Comparison of ENCODE assay signal across 20 cellular contexts in the genomic region with DNA sequence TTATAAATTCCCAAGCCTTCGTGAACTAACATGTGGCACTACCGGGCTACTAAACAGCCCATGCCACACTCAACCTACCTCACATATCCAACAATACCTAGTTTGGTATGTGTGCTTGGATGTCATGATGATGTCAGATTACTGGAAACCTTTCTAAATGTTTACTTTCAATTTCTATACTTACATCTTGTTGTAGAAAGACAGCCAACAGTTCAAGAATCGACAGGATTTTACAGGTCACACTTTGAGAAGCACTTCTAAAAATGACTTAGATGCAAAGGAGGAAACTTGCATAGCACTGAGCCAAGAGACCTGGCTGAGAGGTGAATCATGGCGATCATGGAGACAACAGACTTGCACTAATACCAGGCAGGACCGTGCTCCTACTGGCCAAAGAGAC.
"Had no signal": no experiment of that assay in that cellular context is flagged by ENCODE, and none has a peak within 500 bp of the region (broad histone marks: within the 10 kb centered on the region; RNA-seq: fewer than 3 reads in every experiment).

No MANE protein-coding gene starts in this region.

- H3K9me3 ChIP-seq: colonic mucosa, thyroid gland had no signal

- H3K27ac ChIP-seq: colonic mucosa, thyroid gland, VCaP had no signal

- H3K27me3 ChIP-seq: colonic mucosa, thyroid gland had no signal

- H3K4me3 ChIP-seq: colonic mucosa, thyroid gland had no signal

- ATAC-seq: left ventricle myocardium superior had no signal

- DNase-seq: activated CD4-positive, alpha-beta T cell treated with anti-CD3 and anti-CD28 coated beads, Interleukin-2, amount 50 U/mL, for 4 hours; activated CD4-positive, CD25-positive, alpha-beta regulatory T cell treated with anti-CD3 and anti-CD28 coated beads, Interleukin-2, amount 50 U/mL, for 72 hours; activated naive CD4-positive, alpha-beta T cell; activated naive CD8-positive, alpha-beta T cell treated with anti-CD3 and anti-CD28 coated beads for 36 hours; amniotic stem cell; central memory CD4-positive, alpha-beta T cell; colonic mucosa; endodermal cell; erythroblast; foreskin fibroblast; glutamatergic neuron; hippocampal formation; left ventricle myocardium superior; occipital lobe; posterior cingulate gyrus; stimulated activated CD4-positive, alpha-beta T cell treated with anti-CD3 and anti-CD28 coated beads, Interleukin-2, amount 100 ng/mL, for 24 hours; stimulated activated naive CD4-positive, alpha-beta T cell treated with Interleukin-2 at 50 U/mL for 16 hours; T-helper 2 cell; thyroid gland had no signal

- H3K36me3 ChIP-seq: colonic mucosa, thyroid gland had no signal

- H3K4me1 ChIP-seq: colonic mucosa had no signal
